21 cellular contexts compared by ENCODE assay signal in the genomic region with DNA sequence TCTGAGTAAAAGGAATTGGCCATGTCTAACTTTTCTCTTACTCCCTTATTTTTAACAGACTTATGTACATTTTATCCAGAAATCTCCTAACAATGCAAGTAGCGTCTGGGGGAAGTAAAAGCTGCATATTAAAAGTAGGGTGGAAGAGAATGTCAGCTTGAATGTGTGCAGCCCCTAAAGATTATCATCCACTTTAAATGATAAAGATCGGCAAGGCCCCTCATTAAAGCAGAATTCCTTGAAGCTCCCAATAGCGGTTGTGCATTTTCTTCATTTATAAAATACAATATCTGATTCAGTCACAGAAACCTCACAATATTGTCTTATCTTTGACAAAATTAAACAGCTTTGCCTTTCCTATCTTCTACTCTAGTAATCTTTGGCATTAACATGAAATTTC.
"Had no signal": no experiment of that assay in that cellular context is flagged by ENCODE, and none has a peak within 500 bp of the region (broad histone marks: within the 10 kb centered on the region; RNA-seq: fewer than 3 reads in every experiment).

No MANE protein-coding gene starts in this region.

- H3K27me3 ChIP-seq: gastroesophageal sphincter, right lobe of liver, upper lobe of left lung had no signal

- H3K27ac ChIP-seq: lower lobe of right lung, right lobe of liver had no signal

- ATAC-seq: activated CD4-positive, alpha-beta T cell treated with anti-CD3 and anti-CD28 coated beads for 36 hours; activated CD8-positive, alpha-beta memory T cell treated with anti-CD3 and anti-CD28 coated beads, Interleukin-2, amount 10 ng/mL, durations not matched to agents 7 days and 5 days; activated CD8-positive, alpha-beta T cell treated with anti-CD3 and anti-CD28 coated beads, Interleukin-2, amount 10 ng/mL, durations not matched to agents 7 days and 5 days; activated naive CD4-positive, alpha-beta T cell treated with anti-CD3 and anti-CD28 coated beads, Interleukin-2, amount 50 U/mL, for 72 hours; effector memory CD8-positive, alpha-beta T cell; lower lobe of right lung; mucosa of descending colon; right lobe of liver; stimulated activated effector memory CD8-positive, alpha-beta T cell treated with anti-CD3 and anti-CD28 coated beads, Interleukin-12 subunit alpha, Interleukin-12 subunit beta, amount 100 ng/mL, for 72 hours had no signal

- H3K9me3 ChIP-seq: gastroesophageal sphincter, lower lobe of right lung, mucosa of descending colon, right lobe of liver, upper lobe of left lung had no signal

- H3K4me1 Mint-ChIP-seq: activated CD4-positive, alpha-beta T cell treated with anti-CD3 and anti-CD28 coated beads for 36 hours; activated CD8-positive, alpha-beta memory T cell treated with anti-CD3 and anti-CD28 coated beads, Interleukin-2, amount 10 ng/mL, durations not matched to agents 7 days and 5 days; stimulated activated effector memory CD8-positive, alpha-beta T cell treated with anti-CD3 and anti-CD28 coated beads, Interleukin-12 subunit alpha, Interleukin-12 subunit beta, amount 100 ng/mL, for 72 hours had no signal

- H3K4me3 ChIP-seq: gastroesophageal sphincter, lower lobe of right lung, mucosa of descending colon, right lobe of liver, upper lobe of left lung had no signal

- H3K4me3 Mint-ChIP-seq: activated CD4-positive, alpha-beta T cell treated with anti-CD3 and anti-CD28 coated beads for 36 hours; activated CD8-positive, alpha-beta memory T cell treated with anti-CD3 and anti-CD28 coated beads, Interleukin-2, amount 10 ng/mL, durations not matched to agents 7 days and 5 days; activated CD8-positive, alpha-beta T cell treated with anti-CD3 and anti-CD28 coated beads, Interleukin-2, amount 10 ng/mL, durations not matched to agents 7 days and 5 days; effector memory CD8-positive, alpha-beta T cell; nephron progenitor cell; stimulated activated effector memory CD8-positive, alpha-beta T cell treated with anti-CD3 and anti-CD28 coated beads, Interleukin-12 subunit alpha, Interleukin-12 subunit beta, amount 100 ng/mL, for 72 hours; stimulated activated naive CD8-positive, alpha-beta T cell treated with anti-CD3 and anti-CD28 coated beads, Interleukin-15, Interleukin-2, amounts not matched to agents 100 ng/mL and 50 ng/mL, for 24 hours had no signal

- H3K36me3 Mint-ChIP-seq: activated CD8-positive, alpha-beta memory T cell treated with anti-CD3 and anti-CD28 coated beads, Interleukin-2, amount 10 ng/mL, durations not matched to agents 7 days and 5 days; activated naive CD4-positive, alpha-beta T cell treated with anti-CD3 and anti-CD28 coated beads, Interleukin-2, amount 50 U/mL, for 72 hours; stimulated activated effector memory CD8-positive, alpha-beta T cell treated with anti-CD3 and anti-CD28 coated beads, Interleukin-12 subunit alpha, Interleukin-12 subunit beta, amount 100 ng/mL, for 72 hours had no signal

- H3K27ac Mint-ChIP-seq: activated CD4-positive, alpha-beta T cell treated with anti-CD3 and anti-CD28 coated beads for 36 hours; activated CD8-positive, alpha-beta memory T cell treated with anti-CD3 and anti-CD28 coated beads, Interleukin-2, amount 10 ng/mL, durations not matched to agents 7 days and 5 days; activated CD8-positive, alpha-beta T cell treated with anti-CD3 and anti-CD28 coated beads, Interleukin-2, amount 10 ng/mL, durations not matched to agents 7 days and 5 days; activated naive CD4-positive, alpha-beta T cell treated with anti-CD3 and anti-CD28 coated beads, Interleukin-2, amount 50 U/mL, for 72 hours; activated T-helper 2 cell treated with anti-CD3 and anti-CD28 coated beads, Interferon-gamma antibody, Interleukin-2, Interleukin-4, amounts not matched to agents 10 μg/mL and 5 μg/mL and 100 μg/mL, durations not matched to agents 14 hours and 24 hours and 36 hours; effector memory CD8-positive, alpha-beta T cell; nephron progenitor cell; progenitor cell of endocrine pancreas; stimulated activated effector memory CD8-positive, alpha-beta T cell treated with anti-CD3 and anti-CD28 coated beads, Interleukin-12 subunit alpha, Interleukin-12 subunit beta, amount 100 ng/mL, for 72 hours; stimulated activated naive CD8-positive, alpha-beta T cell treated with anti-CD3 and anti-CD28 coated beads, Interleukin-15, Interleukin-2, amounts not matched to agents 100 ng/mL and 50 ng/mL, for 24 hours had no signal

- H3K36me3 ChIP-seq: gastroesophageal sphincter, lower lobe of right lung, right lobe of liver, upper lobe of left lung had no signal

- DNase-seq: activated CD4-positive, alpha-beta T cell treated with anti-CD3 and anti-CD28 coated beads for 36 hours; activated CD4-positive, CD25-positive, alpha-beta regulatory T cell; activated CD8-positive, alpha-beta memory T cell treated with anti-CD3 and anti-CD28 coated beads, Interleukin-2, amount 10 ng/mL, durations not matched to agents 7 days and 5 days; activated CD8-positive, alpha-beta T cell treated with anti-CD3 and anti-CD28 coated beads, Interleukin-2, amount 10 ng/mL, durations not matched to agents 7 days and 5 days; activated T-cell treated with anti-CD3 and anti-CD28 coated beads, Interleukin-2, amount 50 U/mL, for 48 hours; cerebellar nuclear complex; effector memory CD8-positive, alpha-beta T cell; head of caudate nucleus; lower lobe of right lung; mucosa of descending colon; nephron progenitor cell; right lobe of liver; stimulated activated CD4-positive, alpha-beta T cell treated with anti-CD3 and anti-CD28 coated beads, Interleukin-12 subunit alpha, Interleukin-12 subunit beta, amount 100 ng/mL, for 4 hours; stimulated activated CD4-positive, alpha-beta T cell treated with anti-CD3 and anti-CD28 coated beads, Interleukin-4, amount 100 ng/mL, for 1 hour; upper lobe of left lung had no signal

- H3K9me3 Mint-ChIP-seq: activated naive CD4-positive, alpha-beta T cell treated with anti-CD3 and anti-CD28 coated beads, Interleukin-2, amount 50 U/mL, for 72 hours; activated T-helper 2 cell treated with anti-CD3 and anti-CD28 coated beads, Interferon-gamma antibody, Interleukin-2, Interleukin-4, amounts not matched to agents 10 μg/mL and 5 μg/mL and 100 μg/mL, durations not matched to agents 14 hours and 24 hours and 36 hours; effector memory CD8-positive, alpha-beta T cell; nephron progenitor cell; stimulated activated effector memory CD8-positive, alpha-beta T cell treated with anti-CD3 and anti-CD28 coated beads, Interleukin-12 subunit alpha, Interleukin-12 subunit beta, amount 100 ng/mL, for 72 hours; stimulated activated naive CD8-positive, alpha-beta T cell treated with anti-CD3 and anti-CD28 coated beads, Interleukin-15, Interleukin-2, amounts not matched to agents 100 ng/mL and 50 ng/mL, for 24 hours had no signal

- H3K4me1 ChIP-seq: right lobe of liver had no signal
